8 cellular contexts compared by ENCODE assay signal in the genomic region with DNA sequence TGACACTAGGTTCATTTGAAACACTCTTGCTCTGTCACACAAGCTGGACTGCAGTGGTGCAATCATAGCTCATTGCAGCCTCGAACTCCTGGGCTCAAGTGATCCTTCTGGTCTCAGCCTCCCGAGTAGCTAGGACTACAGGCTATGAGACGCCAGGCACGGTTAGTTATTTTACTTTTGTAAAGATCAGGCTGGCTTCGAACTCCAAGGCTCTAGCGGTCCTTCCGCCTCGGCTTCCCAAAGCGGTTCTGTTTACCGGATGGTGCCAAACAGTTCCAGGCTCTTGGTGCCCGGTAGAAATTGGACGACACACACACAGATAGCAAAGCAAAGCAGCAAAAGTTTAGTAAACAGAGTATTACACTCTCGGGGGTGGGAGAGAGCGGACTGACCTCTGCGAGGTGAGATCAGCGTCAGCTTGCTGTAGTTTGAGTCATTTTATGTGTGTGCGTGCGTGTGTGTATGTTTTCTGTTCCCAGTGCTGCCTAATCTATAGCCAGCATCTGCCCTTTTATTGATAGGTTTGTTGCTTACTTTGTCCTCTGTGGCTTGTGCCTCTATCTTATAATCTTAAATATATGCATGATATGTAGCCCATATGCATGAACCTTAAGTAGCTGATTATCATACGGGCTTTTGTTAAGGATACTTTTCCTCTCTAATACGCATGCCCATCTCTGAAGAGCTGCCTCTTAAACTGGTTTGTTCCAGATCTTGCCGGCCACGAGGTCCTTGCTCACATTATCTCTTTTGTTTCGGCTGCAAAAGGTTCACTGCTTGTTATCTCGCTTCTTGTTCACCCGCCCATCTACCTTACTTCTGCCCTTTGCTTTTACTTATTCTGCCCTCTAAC.
DNase-seq lines count a peak whose midpoint lies in the region; ATAC-seq and TF ChIP-seq lines count a peak whose summit lies in the region.

No MANE protein-coding gene starts in this region.

- intact Hi-C loops in left lung (cut with DNase I): no loop called here

- TF ChIP-seq CTCF in 22Rv1 (IDR thresholded peaks at IDR 0.05) (no peak), GM13977 (IDR thresholded peaks at IDR 0.05; ENCODE audit: extremely low read depth, insufficient read depth, missing control alignments) (no peak), WI38 (IDR thresholded peaks at IDR 0.05; ENCODE audit: low read depth, low read length) (no peak), left lung (IDR thresholded peaks at IDR 0.05) (no peak)

- no peaks in the 10 kb centered on the region for H3K36me3 ChIP-seq in left lung

- H3K9me3 ChIP-seq in left lung: no peaks in the 10 kb centered on the region

- in situ Hi-C loops in GM13977 (cut with MboI; ENCODE audit: low pct_unique_long_range_greater_than_20kb, low sequenced_read_pairs, unreplicated experiment): loop anchor here (5.0 kb wide), 1 partner anchor 35 kb away; a partner anchor contains a TSS

- H3K27ac ChIP-seq in 22Rv1 (peak overlapping the region; percentile 100), left lung (peak overlapping the region; percentile 94 to 100)

- ATAC-seq in HG03135 (IDR thresholded peaks at IDR 0.05; ENCODE audit: unreplicated experiment): peak; percentile 40
- ATAC-seq in left lung: peak; percentile 71

- peak; percentile 49 for DNase-seq in GM13977 (ENCODE audit: low spot score)
- peak; percentile 87 for DNase-seq in NCI-H2227 (lab: John Stamatoyannopoulos, UW; ENCODE audit: unreplicated experiment)
- DNase-seq in dermis blood vessel endothelial cell: peak; percentile 86
- DNase-seq in left lung: peak in 1 of 2 donors; percentile 70
- peak; percentile 16 for DNase-seq in stimulated activated CD8-positive, alpha-beta memory T cell treated with anti-CD3 and anti-CD28 coated beads, Interleukin-15, amount 100 ng/mL, for 24 hours (ENCODE audit: low read depth)

- H3K27me3 ChIP-seq in left lung: no peaks in the 10 kb centered on the region

- H3K4me1 ChIP-seq in left lung: peaks cover 6 to 35% of the 10 kb centered on the region in 2 donors

- H3K4me3 ChIP-seq in WI38 (ENCODE audit: low read depth, low read length) (peak overlapping the region; percentile 76), left lung (peak overlapping the region; percentile 63 to 83)
